In the genomic region with DNA sequence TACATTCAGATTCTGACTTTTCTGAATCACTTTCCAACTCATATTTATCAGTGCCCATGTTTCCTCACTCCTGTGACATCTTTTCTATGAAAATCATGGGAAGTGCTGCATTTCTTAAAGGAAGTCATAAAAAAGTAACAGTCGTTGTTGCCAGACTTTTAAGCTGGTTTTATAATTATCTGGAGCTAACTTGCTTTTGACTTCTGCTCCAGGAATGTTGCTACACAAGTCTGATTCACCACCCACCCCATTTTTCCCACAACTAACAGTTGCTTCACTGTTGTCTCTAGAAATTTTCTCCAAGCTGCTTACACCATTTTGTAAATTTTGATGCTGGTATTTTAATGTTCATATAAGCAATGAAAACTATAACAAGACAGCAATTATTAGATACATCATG, we compare ENCODE assay signal across 16 cellular contexts. TPM values are rescaled to one million over a fixed set of nuclear protein-coding genes. Genes with fewer than 3 reads are reported as not detected.
A peak's percentile ranks its signal among the peaks of the same experiment; 100 is the strongest.
DNase-seq lines count a peak whose midpoint lies in the region; ATAC-seq and TF ChIP-seq lines count a peak whose summit lies in the region.
"Had no signal": no experiment of that assay in that cellular context is flagged by ENCODE, and none has a peak within 500 bp of the region (broad histone marks: within the 10 kb centered on the region; RNA-seq: fewer than 3 reads in every experiment).

No MANE protein-coding gene starts in this region.

- H3K4me3 Mint-ChIP-seq in activated T-helper 17 cell treated with anti-CD3 and anti-CD28 coated beads, Interleukin-2, amount 50 U/mL, for 72 hours = no peak overlapping the region
- H3K4me3 Mint-ChIP-seq: activated CD4-positive, alpha-beta T cell treated with anti-CD3 and anti-CD28 coated beads, Interleukin-2, amount 10 ng/mL, durations not matched to agents 7 days and 5 days; activated naive CD4-positive, alpha-beta T cell treated with anti-CD3 and anti-CD28 coated beads, Interleukin-2, amount 50 U/mL, for 24 hours; B cell; endodermal cell had no signal

- peaks cover 27% of the 10 kb centered on the region for H3K4me1 Mint-ChIP-seq in activated T-helper 17 cell treated with anti-CD3 and anti-CD28 coated beads, Interleukin-2, amount 50 U/mL, for 72 hours

- ATAC-seq in RWPE2 (ENCODE audit: low read depth) (peak; percentile 65), HG02798 (IDR thresholded peaks at IDR 0.05; ENCODE audit: poor library complexity, unreplicated experiment) (no peak)
- no peak for ATAC-seq in activated T-helper 17 cell treated with anti-CD3 and anti-CD28 coated beads, Interleukin-2, amount 50 U/mL, for 72 hours (replicated peaks)
- ATAC-seq: left ventricle myocardium superior had no signal

- no peak overlapping the region for H3K27ac Mint-ChIP-seq in activated T-helper 17 cell treated with anti-CD3 and anti-CD28 coated beads, Interleukin-2, amount 50 U/mL, for 72 hours
- H3K27ac Mint-ChIP-seq: activated CD4-positive, alpha-beta T cell treated with anti-CD3 and anti-CD28 coated beads, Interleukin-2, amount 10 ng/mL, durations not matched to agents 7 days and 5 days; activated naive CD4-positive, alpha-beta T cell treated with anti-CD3 and anti-CD28 coated beads, Interleukin-2, amount 50 U/mL, for 24 hours; B cell; endodermal cell had no signal

- H3K36me3 Mint-ChIP-seq in activated T-helper 17 cell treated with anti-CD3 and anti-CD28 coated beads, Interleukin-2, amount 50 U/mL, for 72 hours (ENCODE audit: low read depth) = no peaks in the 10 kb centered on the region
- H3K36me3 Mint-ChIP-seq: activated naive CD4-positive, alpha-beta T cell treated with anti-CD3 and anti-CD28 coated beads, Interleukin-2, amount 50 U/mL, for 24 hours had no signal

- H3K27me3 Mint-ChIP-seq in activated T-helper 17 cell treated with anti-CD3 and anti-CD28 coated beads, Interleukin-2, amount 50 U/mL, for 72 hours = peaks cover 8% of the 10 kb centered on the region
- H3K27me3 Mint-ChIP-seq: activated naive CD4-positive, alpha-beta T cell treated with anti-CD3 and anti-CD28 coated beads, Interleukin-2, amount 50 U/mL, for 24 hours; B cell had no signal

- TF ChIP-seq CTCF in HL-60 (IDR thresholded peaks at IDR 0.05; ENCODE audit: insufficient read depth, low read length) (no peak), RWPE2 (IDR thresholded peaks at IDR 0.05; ENCODE audit: poor library complexity, severe bottlenecking) (no peak)

- H3K4me1 ChIP-seq in RWPE2 (ENCODE audit: insufficient read depth, poor library complexity, severe bottlenecking) = peaks cover 57% of the 10 kb centered on the region
- H3K4me1 ChIP-seq: parathyroid adenoma had no signal

- no peaks in the 10 kb centered on the region for H3K9me3 Mint-ChIP-seq in activated T-helper 17 cell treated with anti-CD3 and anti-CD28 coated beads, Interleukin-2, amount 50 U/mL, for 72 hours
- H3K9me3 Mint-ChIP-seq: activated CD4-positive, alpha-beta T cell treated with anti-CD3 and anti-CD28 coated beads, Interleukin-2, amount 10 ng/mL, durations not matched to agents 7 days and 5 days; activated naive CD4-positive, alpha-beta T cell treated with anti-CD3 and anti-CD28 coated beads, Interleukin-2, amount 50 U/mL, for 24 hours; endodermal cell had no signal

- no peaks in the 10 kb centered on the region for H3K27me3 ChIP-seq in HL-60 (ENCODE audit: insufficient read depth, poor library complexity, severe bottlenecking)
- no peaks in the 10 kb centered on the region for H3K27me3 ChIP-seq in RWPE2 (ENCODE audit: insufficient read depth, poor library complexity, severe bottlenecking)
- H3K27me3 ChIP-seq: SJCRH30 had no signal

- H3K27ac ChIP-seq in HL-60 (replicated peaks) (no peak overlapping the region), RWPE2 (ENCODE audit: poor library complexity, severe bottlenecking) (peak overlapping the region; percentile 92)
- H3K27ac ChIP-seq: parathyroid adenoma, SJCRH30 had no signal

- H3K4me3 ChIP-seq in HL-60 (replicated peaks; ENCODE audit: insufficient read depth, low read length) (no peak overlapping the region), RWPE2 (ENCODE audit: severe bottlenecking) (no peak overlapping the region)
- H3K4me3 ChIP-seq: SJCRH30 had no signal

- no peaks in the 10 kb centered on the region for H3K9me3 ChIP-seq in RWPE2 (ENCODE audit: severe bottlenecking)
- H3K9me3 ChIP-seq: SJCRH30 had no signal

- DNase-seq in A172 (ENCODE audit: low spot score) (peak; percentile 89), HL-60 (ENCODE audit: low read depth in 1 of 2, low spot score in 1 of 2) (peak; percentile 44 to 73), RWPE2 (ENCODE audit: low spot score) (no peak), fibroblast of peridontal ligament (ENCODE audit: extremely low read depth) (peak; percentile 92), GDM1 (lab: John Stamatoyannopoulos, UW) (no peak), NCI-H146 (lab: John Stamatoyannopoulos, UW) (no peak)
- DNase-seq: activated CD4-positive, alpha-beta T cell treated with anti-CD3 and anti-CD28 coated beads, Interleukin-2, amount 10 ng/mL, durations not matched to agents 7 days and 5 days; endodermal cell; left ventricle myocardium superior; NCI-H2081 treated with DMSO at 0.1 percent for 48 hours; SJCRH30 had no signal

- H3K36me3 ChIP-seq in RWPE2 (ENCODE audit: low read depth) = no peaks in the 10 kb centered on the region
- H3K36me3 ChIP-seq: SJCRH30 had no signal

RNA-seq across cellular contexts. Expression of gene FCRLB, which starts 12.2 kb away (rescaled TPM):
- total RNA-seq in A172 (2014; rRNA removed; shearing (Covaris generic)) = 2.7 and 3.1 TPM in 2 replicates
- not detected for total RNA-seq in activated T-helper 17 cell treated with anti-CD3 and anti-CD28 coated beads, Interleukin-2, amount 50 U/mL, for 72 hours

RNA-seq across cellular contexts. Expression of gene DUSP12, which starts 16.1 kb away (rescaled TPM):
- total RNA-seq in A172 (2014; rRNA removed; shearing (Covaris generic)) = 85.8 and 116 TPM in 2 replicates
- total RNA-seq in activated T-helper 17 cell treated with anti-CD3 and anti-CD28 coated beads, Interleukin-2, amount 50 U/mL, for 72 hours = 10 to 100 TPM; 12.0 to 16.7 TPM

RNA-seq across cellular contexts. Expression of gene FCRLA, which starts 26.5 kb away (rescaled TPM):
- total RNA-seq in A172 (2014; rRNA removed; shearing (Covaris generic)) = 0.09 and 0.43 TPM in 2 replicates
- total RNA-seq in activated T-helper 17 cell treated with anti-CD3 and anti-CD28 coated beads, Interleukin-2, amount 50 U/mL, for 72 hours = not detected
- total RNA-seq: activated CD4-positive, alpha-beta T cell treated with anti-CD3 and anti-CD28 coated beads, Interleukin-2, amount 10 ng/mL, durations not matched to agents 7 days and 5 days; endodermal cell; left ventricle myocardium superior had no signal

RNA-seq across cellular contexts. Expression of gene ATF6, which starts 32.6 kb away (rescaled TPM):
- 32.8 and 35.0 TPM in 2 replicates for total RNA-seq in A172 (2014; rRNA removed; shearing (Covaris generic))
- 10 to 100 TPM; 17.5 to 24.9 TPM for total RNA-seq in activated T-helper 17 cell treated with anti-CD3 and anti-CD28 coated beads, Interleukin-2, amount 50 U/mL, for 72 hours

Comparison
In these comparisons a context has a peak if more than half of its experiments do, and no peak if none do; other contexts are left out.
1. DNase-seq: peak in A172 (single experiment), HL-60 (2 of 2) and fibroblast of peridontal ligament (single experiment); none in RWPE2 (single experiment), GDM1 (single experiment) and NCI-H146 (single experiment).